In genomic region chr18:76408480-76409067, GRCh38 we compare ENCODE assay signal across 26 cellular contexts.
"Had no signal": no experiment of that assay in that cellular context is flagged by ENCODE, and none has a peak within 500 bp of the region (broad histone marks: within the 10 kb centered on the region; RNA-seq: fewer than 3 reads in every experiment).

No MANE protein-coding gene starts in this region.

- H3K36me3 Mint-ChIP-seq: activated CD8-positive, alpha-beta memory T cell treated with anti-CD3 and anti-CD28 coated beads, Interleukin-2, amount 10 ng/mL, durations not matched to agents 7 days and 5 days; stimulated activated effector memory CD8-positive, alpha-beta T cell treated with anti-CD3 and anti-CD28 coated beads, Interleukin-12 subunit alpha, Interleukin-12 subunit beta, amount 100 ng/mL, for 72 hours had no signal

- H3K27me3 ChIP-seq: gastrocnemius medialis, pancreas, right atrium auricular region, uterus had no signal

- H3K27ac ChIP-seq: gastrocnemius medialis, left ventricle myocardium inferior, pancreas, thoracic aorta had no signal

- DNase-seq: activated B cell treated with CpG ODN at 0.5 μM for 24 hours; activated CD4-positive, alpha-beta T cell treated with anti-CD3 and anti-CD28 coated beads, Interleukin-2, amount 50 U/mL, for 1 hour; activated CD8-positive, alpha-beta memory T cell treated with anti-CD3 and anti-CD28 coated beads, Interleukin-2, amount 10 ng/mL, durations not matched to agents 7 days and 5 days; activated CD8-positive, alpha-beta T cell treated with anti-CD3 and anti-CD28 coated beads, Interleukin-2, amount 10 ng/mL, durations not matched to agents 7 days and 5 days; activated naive CD4-positive, alpha-beta T cell treated with Interleukin-2 at 50 U/mL for 16 hours; anterior cingulate cortex; effector CD8-positive, alpha-beta T cell; erythroblast; gastrocnemius medialis; glutamatergic neuron; left ventricle myocardium inferior; mucosa of descending colon; pancreas; stimulated activated CD4-positive, alpha-beta T cell treated with anti-CD3 and anti-CD28 coated beads, Interleukin-4, amount 100 ng/mL, for 1 hour; T-cell; trophoblast cell; uterus had no signal

- H3K27ac Mint-ChIP-seq: activated B cell treated with CpG ODN at 0.5 μM for 24 hours; activated CD8-positive, alpha-beta memory T cell treated with anti-CD3 and anti-CD28 coated beads, Interleukin-2, amount 10 ng/mL, durations not matched to agents 7 days and 5 days; activated CD8-positive, alpha-beta T cell treated with anti-CD3 and anti-CD28 coated beads, Interleukin-2, amount 10 ng/mL, durations not matched to agents 7 days and 5 days; activated naive CD8-positive, alpha-beta T cell; activated T-helper 2 cell treated with anti-CD3 and anti-CD28 coated beads, Interferon-gamma antibody, Interleukin-2, Interleukin-4, amounts not matched to agents 10 μg/mL and 5 μg/mL and 100 μg/mL, durations not matched to agents 14 hours and 24 hours and 36 hours; nephron; stimulated activated effector memory CD8-positive, alpha-beta T cell treated with anti-CD3 and anti-CD28 coated beads, Interleukin-12 subunit alpha, Interleukin-12 subunit beta, amount 100 ng/mL, for 72 hours; stimulated activated naive CD8-positive, alpha-beta T cell treated with anti-CD3 and anti-CD28 coated beads, Interleukin-15, Interleukin-2, amounts not matched to agents 100 ng/mL and 50 ng/mL, for 24 hours; T-cell; T-helper 2 cell treated with Interferon-gamma antibody and Interleukin-4, amounts not matched to agents 5 μg/mL and 100 μg/mL, for 36 hours had no signal

- H3K4me3 Mint-ChIP-seq: activated B cell treated with CpG ODN at 0.5 μM for 24 hours; activated CD8-positive, alpha-beta memory T cell treated with anti-CD3 and anti-CD28 coated beads, Interleukin-2, amount 10 ng/mL, durations not matched to agents 7 days and 5 days; activated CD8-positive, alpha-beta T cell treated with anti-CD3 and anti-CD28 coated beads, Interleukin-2, amount 10 ng/mL, durations not matched to agents 7 days and 5 days; activated naive CD8-positive, alpha-beta T cell; nephron; stimulated activated effector memory CD8-positive, alpha-beta T cell treated with anti-CD3 and anti-CD28 coated beads, Interleukin-12 subunit alpha, Interleukin-12 subunit beta, amount 100 ng/mL, for 72 hours; stimulated activated naive CD8-positive, alpha-beta T cell treated with anti-CD3 and anti-CD28 coated beads, Interleukin-15, Interleukin-2, amounts not matched to agents 100 ng/mL and 50 ng/mL, for 24 hours; T-cell; T-helper 2 cell treated with Interferon-gamma antibody and Interleukin-4, amounts not matched to agents 5 μg/mL and 100 μg/mL, for 36 hours had no signal

- H3K9me3 ChIP-seq: gastrocnemius medialis, left ventricle myocardium inferior, mucosa of descending colon, pancreas, right atrium auricular region, thoracic aorta, uterus had no signal

- H3K9me3 Mint-ChIP-seq: activated B cell treated with CpG ODN at 0.5 μM for 24 hours; activated T-helper 2 cell treated with anti-CD3 and anti-CD28 coated beads, Interferon-gamma antibody, Interleukin-2, Interleukin-4, amounts not matched to agents 10 μg/mL and 5 μg/mL and 100 μg/mL, durations not matched to agents 14 hours and 24 hours and 36 hours; nephron; stimulated activated effector memory CD8-positive, alpha-beta T cell treated with anti-CD3 and anti-CD28 coated beads, Interleukin-12 subunit alpha, Interleukin-12 subunit beta, amount 100 ng/mL, for 72 hours; stimulated activated naive CD8-positive, alpha-beta T cell treated with anti-CD3 and anti-CD28 coated beads, Interleukin-15, Interleukin-2, amounts not matched to agents 100 ng/mL and 50 ng/mL, for 24 hours had no signal

- H3K36me3 ChIP-seq: gastrocnemius medialis, left ventricle myocardium inferior, pancreas, right atrium auricular region, thoracic aorta, uterus had no signal

- FAIRE-seq: colon, pancreas had no signal

- H3K4me3 ChIP-seq: gastrocnemius medialis, left ventricle myocardium inferior, mucosa of descending colon, pancreas, right atrium auricular region, thoracic aorta, uterus had no signal

- ATAC-seq: activated CD8-positive, alpha-beta memory T cell treated with anti-CD3 and anti-CD28 coated beads, Interleukin-2, amount 10 ng/mL, durations not matched to agents 7 days and 5 days; activated CD8-positive, alpha-beta T cell treated with anti-CD3 and anti-CD28 coated beads, Interleukin-2, amount 10 ng/mL, durations not matched to agents 7 days and 5 days; gastrocnemius medialis; mucosa of descending colon; pancreas; stimulated activated effector memory CD8-positive, alpha-beta T cell treated with anti-CD3 and anti-CD28 coated beads, Interleukin-12 subunit alpha, Interleukin-12 subunit beta, amount 100 ng/mL, for 72 hours; T-cell had no signal

- H3K27me3 Mint-ChIP-seq: activated B cell treated with CpG ODN at 0.5 μM for 24 hours; activated naive CD8-positive, alpha-beta T cell; stimulated activated naive CD8-positive, alpha-beta T cell treated with anti-CD3 and anti-CD28 coated beads, Interleukin-15, Interleukin-2, amounts not matched to agents 100 ng/mL and 50 ng/mL, for 24 hours; T-cell had no signal
